Comparison of ENCODE assay signal across 11 cellular contexts in genomic region chr19:47792616-47793015, GRCh38. TPM values are rescaled to one million over a fixed set of nuclear protein-coding genes. Genes with fewer than 3 reads are reported as not detected.
"Had no signal": no experiment of that assay in that cellular context is flagged by ENCODE, and none has a peak within 500 bp of the region (broad histone marks: within the 10 kb centered on the region; RNA-seq: fewer than 3 reads in every experiment).

No MANE protein-coding gene starts in this region.

- H2AFZ ChIP-seq: GM23248 had no signal

- H3K4me3 Mint-ChIP-seq: HFFc6 had no signal

- H3K4me2 ChIP-seq: KMS-11 had no signal

- H3K36me3 ChIP-seq: HAP-1 had no signal

- H3K4me1 ChIP-seq: HAP-1 had no signal

- H3K27ac Mint-ChIP-seq: HFFc6 had no signal

- FAIRE-seq: HepG2 had no signal

- H3K4me3 ChIP-seq: GM23248, HAP-1 had no signal

- DNase-seq: GM23248, GOT3, H7, HFFc6, IMR-90, KBM-7 had no signal

- H3K9me3 ChIP-seq: HAP-1 had no signal

- H3K9ac ChIP-seq: GM23248, KMS-11 had no signal

- H3K27ac ChIP-seq: GM23248, HL-60, KMS-11 had no signal

- ATAC-seq: HepG2 had no signal

RNA-seq across cellular contexts. Expression of gene TPRX1, which starts 11.7 kb away (rescaled TPM):
- total RNA-seq: GM23248, H7, HepG2, HFFc6, HT1080, IMR-90 had no signal
- polyA plus RNA-seq: GM23248, HepG2, IMR-90 had no signal

RNA-seq across cellular contexts. Expression of gene CRX, which starts 29.1 kb away (rescaled TPM):
- total RNA-seq: GM23248, HepG2, HFFc6, HT1080, IMR-90 had no signal
- polyA plus RNA-seq: GM23248, HepG2, IMR-90 had no signal
